In the genomic region with DNA sequence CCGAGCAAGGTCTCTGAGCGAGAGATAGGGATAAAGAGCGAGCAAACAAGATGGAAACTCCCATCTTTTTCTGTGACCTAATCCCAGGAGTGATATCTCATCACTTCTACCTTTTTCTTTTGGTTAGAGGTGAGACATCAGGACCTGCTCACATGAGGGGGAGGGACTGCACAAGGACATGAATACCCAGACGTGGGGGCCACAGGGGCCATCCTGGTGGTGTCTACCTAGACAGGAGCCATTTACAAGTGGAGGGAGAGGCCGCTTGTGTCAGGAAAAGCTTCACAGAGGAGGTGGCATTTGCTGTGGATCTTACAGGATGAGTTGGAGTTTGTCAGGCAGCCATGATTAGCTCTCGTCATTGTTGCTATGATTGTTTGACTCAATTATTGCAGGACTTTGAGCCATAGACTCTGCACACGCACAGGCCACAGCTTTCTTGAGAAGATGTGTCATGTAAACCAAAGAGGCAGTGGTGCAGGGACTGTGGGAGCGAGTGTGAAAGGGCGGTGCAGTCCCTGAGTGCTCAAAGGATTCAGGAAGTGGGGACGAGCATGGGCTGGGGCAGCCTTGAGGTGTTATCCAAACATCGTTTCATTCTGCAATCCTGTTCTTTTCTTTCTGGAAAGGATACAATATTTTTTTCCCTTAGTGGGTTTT, we compare ENCODE assay signal across 14 cellular contexts. TPM values are rescaled to one million over a fixed set of nuclear protein-coding genes. Genes with fewer than 3 reads are reported as not detected.
A peak's percentile ranks its signal among the peaks of the same experiment; 100 is the strongest.
DNase-seq lines count a peak whose midpoint lies in the region; ATAC-seq and TF ChIP-seq lines count a peak whose summit lies in the region.
"Had no signal": no experiment of that assay in that cellular context is flagged by ENCODE, and none has a peak within 500 bp of the region (broad histone marks: within the 10 kb centered on the region; RNA-seq: fewer than 3 reads in every experiment).

No MANE protein-coding gene starts in this region.

- H3K36me3 Mint-ChIP-seq in activated CD4-positive, alpha-beta T cell treated with anti-CD3 and anti-CD28 coated beads for 36 hours (ENCODE audit: low read depth), result peaks cover 24% of the 10 kb centered on the region
- H3K36me3 Mint-ChIP-seq in activated B cell treated with CpG ODN at 0.5 μM for 24 hours (ENCODE audit: low read depth), result peaks cover 41% of the 10 kb centered on the region
- peaks cover 49% of the 10 kb centered on the region for H3K36me3 Mint-ChIP-seq in stimulated activated memory B cell treated with anti-CD40 and anti-IgM and Interleukin-4, amounts not matched to agents 10 μg/mL and 1 μg/mL and 100 μg/mL, for 72 hours

- peak overlapping the region; percentile 40 for H3K27ac Mint-ChIP-seq in activated CD4-positive, alpha-beta T cell treated with anti-CD3 and anti-CD28 coated beads for 36 hours
- H3K27ac Mint-ChIP-seq in activated B cell treated with CpG ODN at 0.5 μM for 24 hours, result no peak overlapping the region
- peak overlapping the region; percentile 8 for H3K27ac Mint-ChIP-seq in stimulated activated memory B cell treated with anti-CD40 and anti-IgM and Interleukin-4, amounts not matched to agents 10 μg/mL and 1 μg/mL and 100 μg/mL, for 72 hours
- H3K27ac Mint-ChIP-seq: HFFc6 had no signal

- DNase-seq in activated CD4-positive, alpha-beta T cell treated with anti-CD3 and anti-CD28 coated beads for 36 hours, result peak; percentile 34
- DNase-seq in activated CD4-positive, alpha-beta T cell treated with anti-CD3 and anti-CD28 coated beads, Interleukin-2, amount 50 U/mL, for 1 hour, result no peak
- peak; percentile 1 for DNase-seq in activated B cell treated with CpG ODN at 0.5 μM for 24 hours
- DNase-seq in DMS53 (lab: John Stamatoyannopoulos, UW), result no peak
- DNase-seq: effector memory CD8-positive, alpha-beta T cell; HFFc6; NCI-H1105; NCI-H510A treated with DMSO at 0.1 percent for 48 hours had no signal

- no peak for TF ChIP-seq EP300 in gastroesophageal sphincter (IDR thresholded peaks at IDR 0.05)

- POLR2A ChIA-PET in activated CD4-positive, alpha-beta T cell treated with anti-CD3 and anti-CD28 coated beads for 36 hours (lab: Charles Lee), result interaction anchor here (0.7 kb wide), 1 partner anchor 79 kb away, joined by 4 read pairs; no protein-coding TSS in a partner anchor
- POLR2A ChIA-PET in activated B cell treated with CpG ODN at 0.5 μM for 24 hours (lab: Charles Lee), result interaction anchor here (0.6 kb wide), 1 partner anchor 1089 kb away, joined by 6 read pairs; no protein-coding TSS in a partner anchor

- CTCF ChIA-PET in activated CD4-positive, alpha-beta T cell treated with anti-CD3 and anti-CD28 coated beads for 36 hours (lab: Charles Lee), result no interaction called here
- CTCF ChIA-PET in activated B cell treated with CpG ODN at 0.5 μM for 24 hours (lab: Charles Lee), result no interaction called here

- no peaks in the 10 kb centered on the region for H3K9me3 ChIP-seq in gastroesophageal sphincter
- H3K9me3 ChIP-seq: right lobe of liver had no signal

- H3K4me3 ChIP-seq in gastroesophageal sphincter, result no peak overlapping the region
- H3K4me3 ChIP-seq: right lobe of liver had no signal

- peak overlapping the region in 3 of 4 donors; percentile 46 to 70 (median 57) for H3K27ac ChIP-seq in gastroesophageal sphincter
- H3K27ac ChIP-seq: right lobe of liver had no signal

- H3K4me1 ChIP-seq in gastroesophageal sphincter, result peaks cover 0 to 12% (median 0%) of the 10 kb centered on the region in 3 donors
- H3K4me1 ChIP-seq: right lobe of liver had no signal

- H3K27me3 Mint-ChIP-seq in activated CD4-positive, alpha-beta T cell treated with anti-CD3 and anti-CD28 coated beads for 36 hours, result no peaks in the 10 kb centered on the region
- no peaks in the 10 kb centered on the region for H3K27me3 Mint-ChIP-seq in activated B cell treated with CpG ODN at 0.5 μM for 24 hours
- no peaks in the 10 kb centered on the region for H3K27me3 Mint-ChIP-seq in stimulated activated memory B cell treated with anti-CD40 and anti-IgM and Interleukin-4, amounts not matched to agents 10 μg/mL and 1 μg/mL and 100 μg/mL, for 72 hours
- H3K27me3 Mint-ChIP-seq: effector memory CD8-positive, alpha-beta T cell; naive thymus-derived CD8-positive, alpha-beta T cell had no signal

- no peaks in the 10 kb centered on the region for H3K27me3 ChIP-seq in gastroesophageal sphincter
- H3K27me3 ChIP-seq: right lobe of liver had no signal

- no peaks in the 10 kb centered on the region for H3K4me1 Mint-ChIP-seq in activated CD4-positive, alpha-beta T cell treated with anti-CD3 and anti-CD28 coated beads for 36 hours
- H3K4me1 Mint-ChIP-seq in activated B cell treated with CpG ODN at 0.5 μM for 24 hours, result no peaks in the 10 kb centered on the region
- no peaks in the 10 kb centered on the region for H3K4me1 Mint-ChIP-seq in stimulated activated memory B cell treated with anti-CD40 and anti-IgM and Interleukin-4, amounts not matched to agents 10 μg/mL and 1 μg/mL and 100 μg/mL, for 72 hours

- TF ChIP-seq CTCF in activated B cell treated with CpG ODN at 0.5 μM for 24 hours (IDR thresholded peaks at IDR 0.05) (no peak), gastroesophageal sphincter (IDR thresholded peaks at IDR 0.05) (no peak)

- peaks cover 0 to 100% of the 10 kb centered on the region in 2 donors for H3K36me3 ChIP-seq in gastroesophageal sphincter

- TF ChIP-seq POLR2A in gastroesophageal sphincter (IDR thresholded peaks at IDR 0.05), result no peak

- H3K4me3 Mint-ChIP-seq in activated CD4-positive, alpha-beta T cell treated with anti-CD3 and anti-CD28 coated beads for 36 hours, result no peak overlapping the region
- H3K4me3 Mint-ChIP-seq in activated B cell treated with CpG ODN at 0.5 μM for 24 hours, result no peak overlapping the region
- no peak overlapping the region for H3K4me3 Mint-ChIP-seq in stimulated activated memory B cell treated with anti-CD40 and anti-IgM and Interleukin-4, amounts not matched to agents 10 μg/mL and 1 μg/mL and 100 μg/mL, for 72 hours
- H3K4me3 Mint-ChIP-seq: effector memory CD8-positive, alpha-beta T cell; HFFc6; naive thymus-derived CD8-positive, alpha-beta T cell had no signal

- ATAC-seq in activated CD4-positive, alpha-beta T cell treated with anti-CD3 and anti-CD28 coated beads for 36 hours, result peak; percentile 76
- ATAC-seq in activated B cell treated with CpG ODN at 0.5 μM for 24 hours (ENCODE audit: low read depth) (no peak), gastroesophageal sphincter (peak; percentile 46), esophagus mucosa (no peak), GM21381 (IDR thresholded peaks at IDR 0.05; ENCODE audit: unreplicated experiment) (no peak)
- ATAC-seq in stimulated activated memory B cell treated with anti-CD40 and anti-IgM and Interleukin-4, amounts not matched to agents 10 μg/mL and 1 μg/mL and 100 μg/mL, for 72 hours, result no peak
- ATAC-seq: effector memory CD8-positive, alpha-beta T cell; naive thymus-derived CD8-positive, alpha-beta T cell; right lobe of liver had no signal

- intact Hi-C loops in activated CD4-positive, alpha-beta T cell treated with anti-CD3 and anti-CD28 coated beads for 36 hours (cut with DNase I, micrococcal nuclease), result no loop called here
- intact Hi-C loops in activated B cell treated with CpG ODN at 0.5 μM for 24 hours (cut with micrococcal nuclease), result no loop called here

- 73 to 80% methylated on average over 11 of the region's 11 CpGs for WGBS in gastroesophageal sphincter (ENCODE audit: low coverage in 1 of 2), 2 donors

- H3K9me3 Mint-ChIP-seq in activated CD4-positive, alpha-beta T cell treated with anti-CD3 and anti-CD28 coated beads for 36 hours (ENCODE audit: low read depth), result no peaks in the 10 kb centered on the region
- no peaks in the 10 kb centered on the region for H3K9me3 Mint-ChIP-seq in activated B cell treated with CpG ODN at 0.5 μM for 24 hours
- H3K9me3 Mint-ChIP-seq in stimulated activated memory B cell treated with anti-CD40 and anti-IgM and Interleukin-4, amounts not matched to agents 10 μg/mL and 1 μg/mL and 100 μg/mL, for 72 hours, result no peaks in the 10 kb centered on the region
- H3K9me3 Mint-ChIP-seq: effector memory CD8-positive, alpha-beta T cell; HFFc6; naive thymus-derived CD8-positive, alpha-beta T cell had no signal

RNA-seq across cellular contexts. Expression of a gene that starts 7.7 kb away (rescaled TPM):
- 10 to 100 TPM; 13.6 to 15.2 TPM for total RNA-seq in activated CD4-positive, alpha-beta T cell treated with anti-CD3 and anti-CD28 coated beads for 36 hours
- total RNA-seq in activated B cell treated with CpG ODN at 0.5 μM for 24 hours (18.7 and 21.5 TPM in 2 replicates), gastroesophageal sphincter (10 to 100 TPM; 24.3 to 57.3 (median 36.9) TPM), esophagus mucosa (21.9 TPM)

RNA-seq across cellular contexts. Expression of a gene that starts 49.2 kb away (rescaled TPM):
- 100 to 1,000 TPM; 101 to 110 TPM for total RNA-seq in activated CD4-positive, alpha-beta T cell treated with anti-CD3 and anti-CD28 coated beads for 36 hours
- total RNA-seq in activated B cell treated with CpG ODN at 0.5 μM for 24 hours, result 71.4 and 77.4 TPM in 2 replicates
- total RNA-seq in gastroesophageal sphincter, result 10 to 100 TPM; 26.1 to 90.4 (median 47.8) TPM
- 27.0 TPM for total RNA-seq in esophagus mucosa

Comparison
In these comparisons a context has a peak if more than half of its experiments do, and no peak if none do; other contexts are left out.
1. DNase-seq: peak in activated CD4-positive, alpha-beta T cell treated with anti-CD3 and anti-CD28 coated beads for 36 hours (single experiment) and activated B cell treated with CpG ODN at 0.5 μM for 24 hours (single experiment); none in activated CD4-positive, alpha-beta T cell treated with anti-CD3 and anti-CD28 coated beads, Interleukin-2, amount 50 U/mL, for 1 hour (single experiment) and DMS53 (single experiment).
2. ATAC-seq: peak in activated CD4-positive, alpha-beta T cell treated with anti-CD3 and anti-CD28 coated beads for 36 hours (single experiment) and gastroesophageal sphincter (single experiment); none in activated B cell treated with CpG ODN at 0.5 μM for 24 hours (single experiment), stimulated activated memory B cell treated with anti-CD40 and anti-IgM and Interleukin-4, amounts not matched to agents 10 μg/mL and 1 μg/mL and 100 μg/mL, for 72 hours (single experiment), esophagus mucosa (single experiment) and GM21381 (single experiment).